In the genomic region with DNA sequence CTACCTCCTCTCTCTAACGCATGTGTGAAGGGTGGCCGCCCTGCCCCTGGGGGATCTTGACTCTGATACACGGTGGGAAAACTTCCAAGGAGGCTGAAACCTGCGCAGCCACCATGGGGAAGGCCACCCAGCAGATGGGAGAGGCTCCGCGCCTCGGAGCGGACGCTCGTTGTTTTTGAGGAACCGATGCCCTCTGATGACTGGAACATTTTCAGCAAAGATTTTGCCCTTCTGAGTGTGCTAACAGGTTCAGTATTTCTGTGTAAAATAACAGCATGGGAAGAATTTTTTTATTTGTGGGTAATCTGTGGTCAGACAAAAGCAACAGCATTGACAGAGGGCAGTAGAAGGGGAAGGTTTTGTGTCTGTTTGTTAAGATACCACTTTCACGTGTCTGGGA, we compare ENCODE assay signal across 17 cellular contexts. TPM values are rescaled to one million over a fixed set of nuclear protein-coding genes. Genes with fewer than 3 reads are reported as not detected.
"Had no signal": no experiment of that assay in that cellular context is flagged by ENCODE, and none has a peak within 500 bp of the region (broad histone marks: within the 10 kb centered on the region; RNA-seq: fewer than 3 reads in every experiment).

No MANE protein-coding gene starts in this region.

- H3K4me3 ChIP-seq: esophagus squamous epithelium, right lobe of liver, spleen, transverse colon had no signal

- DNase-seq: activated CD4-positive, alpha-beta memory T cell treated with anti-CD3 and anti-CD28 coated beads for 36 hours; activated effector memory CD4-positive, alpha-beta T cell treated with anti-CD3 and anti-CD28 coated beads, Interleukin-2, amount 50 U/mL, for 16 hours; activated T-cell treated with anti-CD3 and anti-CD28 coated beads, Interleukin-2, amount 50 U/mL, for 4 hours; esophagus squamous epithelium; foreskin fibroblast; head of caudate nucleus; kidney; spleen; stimulated activated CD4-positive, alpha-beta T cell treated with anti-CD3 and anti-CD28 coated beads, Interleukin-1b, Interleukin-23, amount 100 ng/mL, for 48 hours; stimulated activated naive B cell treated with anti-CD40 and anti-IgM and Interleukin-4, amounts not matched to agents 10 μg/mL and 1 μg/mL and 100 μg/mL, for 72 hours; transverse colon had no signal

- H3K36me3 Mint-ChIP-seq: activated CD4-positive, alpha-beta memory T cell treated with anti-CD3 and anti-CD28 coated beads for 36 hours; activated naive CD8-positive, alpha-beta T cell; mesothelial cell of epicardium; stimulated activated naive B cell treated with anti-CD40 and anti-IgM and Interleukin-4, amounts not matched to agents 10 μg/mL and 1 μg/mL and 100 μg/mL, for 72 hours had no signal

- H3K27ac ChIP-seq: esophagus squamous epithelium, right lobe of liver, spleen, transverse colon, VCaP had no signal

- H3K4me1 ChIP-seq: right lobe of liver, transverse colon had no signal

- H3K27me3 Mint-ChIP-seq: activated naive CD8-positive, alpha-beta T cell had no signal

- H3K27ac Mint-ChIP-seq: activated CD4-positive, alpha-beta memory T cell treated with anti-CD3 and anti-CD28 coated beads for 36 hours; activated naive CD8-positive, alpha-beta T cell; mesothelial cell of epicardium; stimulated activated naive B cell treated with anti-CD40 and anti-IgM and Interleukin-4, amounts not matched to agents 10 μg/mL and 1 μg/mL and 100 μg/mL, for 72 hours; T-helper 2 cell treated with Interferon-gamma antibody and Interleukin-4, amounts not matched to agents 5 μg/mL and 100 μg/mL, for 36 hours had no signal

- H3K27me3 ChIP-seq: esophagus squamous epithelium, right lobe of liver, transverse colon had no signal

- H3K36me3 ChIP-seq: esophagus squamous epithelium, right lobe of liver, spleen, transverse colon had no signal

- ATAC-seq: activated T-cell treated with anti-CD3 and anti-CD28 coated beads, Interleukin-2, amount 50 U/mL, for 4 hours had no signal

- H3K9me3 ChIP-seq: esophagus squamous epithelium, right lobe of liver, spleen, transverse colon had no signal

- H3K4me1 Mint-ChIP-seq: stimulated activated naive B cell treated with anti-CD40 and anti-IgM and Interleukin-4, amounts not matched to agents 10 μg/mL and 1 μg/mL and 100 μg/mL, for 72 hours had no signal

- H3K4me3 Mint-ChIP-seq: activated CD4-positive, alpha-beta memory T cell treated with anti-CD3 and anti-CD28 coated beads for 36 hours; activated naive CD8-positive, alpha-beta T cell; activated T-cell treated with anti-CD3 and anti-CD28 coated beads, Interleukin-2, amount 50 U/mL, for 4 hours; mesothelial cell of epicardium; stimulated activated naive B cell treated with anti-CD40 and anti-IgM and Interleukin-4, amounts not matched to agents 10 μg/mL and 1 μg/mL and 100 μg/mL, for 72 hours; T-helper 2 cell treated with Interferon-gamma antibody and Interleukin-4, amounts not matched to agents 5 μg/mL and 100 μg/mL, for 36 hours had no signal

- H3K9me3 Mint-ChIP-seq: activated CD4-positive, alpha-beta memory T cell treated with anti-CD3 and anti-CD28 coated beads for 36 hours; activated T-cell treated with anti-CD3 and anti-CD28 coated beads, Interleukin-2, amount 50 U/mL, for 4 hours; mesothelial cell of epicardium; stimulated activated naive B cell treated with anti-CD40 and anti-IgM and Interleukin-4, amounts not matched to agents 10 μg/mL and 1 μg/mL and 100 μg/mL, for 72 hours; T-helper 2 cell treated with Interferon-gamma antibody and Interleukin-4, amounts not matched to agents 5 μg/mL and 100 μg/mL, for 36 hours had no signal

RNA-seq across cellular contexts. Expression of gene MB, which starts 16.7 kb away (rescaled TPM):
- total RNA-seq: activated CD4-positive, alpha-beta memory T cell treated with anti-CD3 and anti-CD28 coated beads for 36 hours; kidney; mesothelial cell of epicardium; subcutaneous adipose tissue had no signal

RNA-seq across cellular contexts. Expression of gene RASD2, which starts 59.8 kb away (rescaled TPM):
- total RNA-seq: mesothelial cell of epicardium had no signal
